ENCODE assay signal across 8 cellular contexts in the genomic region with DNA sequence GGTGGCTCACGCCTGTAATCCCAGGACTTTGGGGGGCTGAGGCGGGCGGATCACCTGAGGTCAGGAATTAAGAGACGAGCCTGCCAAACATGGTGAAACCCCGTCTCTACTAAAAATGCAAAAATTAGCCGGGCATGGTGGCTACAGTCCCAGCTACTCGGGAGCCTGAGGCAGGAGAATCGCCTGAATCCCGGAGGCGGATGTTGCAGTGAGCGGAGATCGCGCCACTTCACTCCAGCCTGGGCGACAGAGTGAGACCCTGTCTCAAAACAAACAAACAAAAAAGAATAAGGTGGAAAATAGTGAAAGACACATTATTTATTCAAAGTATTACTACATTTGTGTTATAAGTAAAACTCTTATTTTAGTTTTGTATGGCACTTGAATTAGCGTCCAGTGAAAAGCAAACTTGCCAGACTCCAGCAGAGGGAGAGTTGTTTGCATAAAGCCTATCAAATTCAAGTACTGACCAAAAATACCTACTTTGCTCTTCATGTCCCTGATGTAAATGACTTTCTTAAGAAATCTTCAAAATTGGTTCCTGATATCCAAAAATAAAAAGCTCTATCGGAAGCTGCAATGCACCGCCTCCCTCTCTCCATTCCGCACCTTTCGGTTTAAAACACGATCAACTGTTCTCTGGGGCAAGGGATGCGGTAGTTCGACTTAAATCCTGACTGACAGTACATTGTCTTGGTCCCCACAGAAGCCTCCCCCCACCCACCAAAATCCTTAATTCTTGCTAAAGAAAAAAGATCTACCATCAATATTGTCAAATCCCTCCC. TPM values are rescaled to one million over a fixed set of nuclear protein-coding genes. Genes with fewer than 3 reads are reported as not detected.
DNase-seq lines count a peak whose midpoint lies in the region; ATAC-seq and TF ChIP-seq lines count a peak whose summit lies in the region.

No MANE protein-coding gene starts in this region.

- TF ChIP-seq CTCF in CD14-positive monocyte (IDR thresholded peaks at IDR 0.05) (no peak), NB4 (IDR thresholded peaks at IDR 0.05; ENCODE audit: low read depth, low read length) (no peak), dorsolateral prefrontal cortex (IDR thresholded peaks at IDR 0.05 in 54 of 56, conservative IDR thresholded peaks at IDR 0.05 in 2 of 56; ENCODE audit: low read depth in 1 of 56, partially characterized antibody in 56 of 56) (peak in 1 of 56 donors; percentile 16)

- H3K4me3 Mint-ChIP-seq in CD14-positive monocyte, result peak overlapping the region; percentile 98 to 99
- H3K4me3 Mint-ChIP-seq in naive thymus-derived CD8-positive, alpha-beta T cell, result peak overlapping the region; percentile 83 to 99 (median 97)

- H3K4me1 Mint-ChIP-seq in CD14-positive monocyte, result peaks cover 48% of the 10 kb centered on the region
- H3K4me1 Mint-ChIP-seq in naive thymus-derived CD8-positive, alpha-beta T cell, result peaks cover 27 to 71% (median 63%) of the 10 kb centered on the region in 4 donors

- no peaks in the 10 kb centered on the region for H3K27me3 ChIP-seq in dorsolateral prefrontal cortex

- in situ Hi-C loops in ACHN (cut with HindIII; ENCODE audit: low pct_ligation_motif_present, low pct_unique_long_range_greater_than_20kb, low sequenced_read_pairs), result no loop called here

- no peak for DNase-seq in CD14-positive monocyte (ENCODE audit: low spot score)
- peak; percentile 21 for DNase-seq in NB4 (ENCODE audit: low read depth)
- DNase-seq in dorsolateral prefrontal cortex, result no peak
- no peak for DNase-seq in naive thymus-derived CD8-positive, alpha-beta T cell
- DNase-seq in hippocampal formation (lab: John Stamatoyannopoulos, UW), result no peak
- no peak for DNase-seq in ACHN

- peaks cover 13 to 28% of the 10 kb centered on the region in 2 donors for H3K36me3 Mint-ChIP-seq in CD14-positive monocyte
- peaks cover 0 to 39% (median 1%) of the 10 kb centered on the region in 3 donors for H3K36me3 Mint-ChIP-seq in naive thymus-derived CD8-positive, alpha-beta T cell

- POLR2A ChIA-PET in naive thymus-derived CD8-positive, alpha-beta T cell (lab: Charles Lee), result no interaction called here

- no peak for ATAC-seq in naive thymus-derived CD8-positive, alpha-beta T cell
- ATAC-seq in HG02885 (IDR thresholded peaks at IDR 0.05; ENCODE audit: poor library complexity, unreplicated experiment), result no peak
- no peak for ATAC-seq in GM21786 (IDR thresholded peaks at IDR 0.05; ENCODE audit: unreplicated experiment)

- no peaks in the 10 kb centered on the region for H3K9me3 Mint-ChIP-seq in CD14-positive monocyte
- no peaks in the 10 kb centered on the region for H3K9me3 Mint-ChIP-seq in naive thymus-derived CD8-positive, alpha-beta T cell

- H3K4me3 ChIP-seq in NB4 (ENCODE audit: low read depth, low read length), result peak overlapping the region; percentile 97
- H3K4me3 ChIP-seq in dorsolateral prefrontal cortex, result peak overlapping the region; percentile 58 to 99 (median 91)

- peak overlapping the region; percentile 94 to 99 (median 99) for H3K27ac Mint-ChIP-seq in CD14-positive monocyte
- H3K27ac Mint-ChIP-seq in naive thymus-derived CD8-positive, alpha-beta T cell, result peak overlapping the region; percentile 90 to 99 (median 98)

- H3K27me3 Mint-ChIP-seq in CD14-positive monocyte (ENCODE audit: low read depth in 3 of 3), result peaks cover 0 to 2% (median 0%) of the 10 kb centered on the region in 3 donors
- H3K27me3 Mint-ChIP-seq in naive thymus-derived CD8-positive, alpha-beta T cell, result no peaks in the 10 kb centered on the region

- TF ChIP-seq POLR2A in NB4 (IDR thresholded peaks at IDR 0.05; ENCODE audit: extremely low read depth, insufficient read length), result no peak

- intact Hi-C loops in CD14-positive monocyte (cut with micrococcal nuclease), result loop anchor here (5.0 to 10.0 kb wide), 2 partner anchors 79 to 202 kb away; partner anchors contain the start of gene SPPL2A (in 1 of the 2)
- intact Hi-C loops in dorsolateral prefrontal cortex (cut with DNase I), result loop anchor here (1.0 to 10.0 kb wide), 5 partner anchors 9 to 331 kb away; partner anchors contain the start of genes GABPB1 (in 2 of the 2), AP4E1 (in 1 of the 2) and SPPL2A (in 1 of the 2)

- H3K27ac ChIP-seq in dorsolateral prefrontal cortex, result peak overlapping the region in 45 of 59 donors; percentile 87 to 98 (median 95)

RNA-seq across cellular contexts. Expression of gene TRPM7, which starts 1.2 kb away (rescaled TPM):
- 1 to 10 TPM; 5.5 to 8.1 TPM for polyA plus RNA-seq in CD14-positive monocyte
- 10 to 100 TPM; 25.9 to 59.0 (median 38.1) TPM for total RNA-seq in dorsolateral prefrontal cortex
- 10 to 100 TPM; 62.8 to 69.2 TPM for total RNA-seq in naive thymus-derived CD8-positive, alpha-beta T cell
- polyA plus RNA-seq in naive thymus-derived CD8-positive, alpha-beta T cell, result 10 to 100 TPM; 13.4 to 14.2 (median 13.7) TPM
